Comparison of ENCODE assay signal across 8 cellular contexts in genomic region chr17:46225274-46225794, GRCh38. TPM values are rescaled to one million over a fixed set of nuclear protein-coding genes. Genes with fewer than 3 reads are reported as not detected.
DNase-seq lines count a peak whose midpoint lies in the region; ATAC-seq, FAIRE-seq and TF ChIP-seq lines count a peak whose summit lies in the region.
"Not testable (repeated sequence)": the region's sequence is repeated elsewhere in the genome, so short reads cannot be mapped to it uniquely, and the experiment has no call there.

No MANE protein-coding gene starts in this region.

- H3K9me3 ChIP-seq in left ventricle myocardium inferior (replicated peaks); upper lobe of right lung: not testable (repeated sequence)

- not testable (repeated sequence) for H3K27ac ChIP-seq in left ventricle myocardium inferior (replicated peaks); upper lobe of right lung

- H3K4me1 ChIP-seq in left ventricle myocardium inferior, upper lobe of right lung: not testable (repeated sequence)

- not testable (repeated sequence) for TF ChIP-seq CTCF in left ventricle myocardium inferior (IDR thresholded peaks at IDR 0.05; ENCODE audit: borderline replicate concordance); upper lobe of right lung (IDR thresholded peaks at IDR 0.05)

- peak; percentile 94 for FAIRE-seq in GM12892 (lab: Jason Lieb, UNC)

- H3K27me3 ChIP-seq in left ventricle myocardium inferior (ENCODE audit: low read depth); upper lobe of right lung: not testable (repeated sequence)

- H3K4me3 ChIP-seq in left ventricle myocardium inferior (peak overlapping the region; percentile 70), upper lobe of right lung (peak overlapping the region; percentile 56)

- TF ChIP-seq POLR2A in GM12892 (IDR thresholded peaks at IDR 0.05; ENCODE audit: low read depth, low read length): not testable (repeated sequence)

- ATAC-seq in HG02840 (IDR thresholded peaks at IDR 0.05; ENCODE audit: low FRiP score, unreplicated experiment): peak; percentile 98
- ATAC-seq in upper lobe of right lung: peak; percentile 100

- intact Hi-C loops in left ventricle myocardium inferior (cut with micrococcal nuclease); posterior vena cava (cut with DNase I); upper lobe of right lung (cut with DNase I): not testable (repeated sequence)

- DNase-seq in GM12892 (ENCODE audit: insufficient read length) (peak; percentile 79), NCI-H1436 treated with DMSO at 0.1 percent for 48 hours (lab: John Stamatoyannopoulos, UW) (peak; percentile 78), T follicular helper cell (ENCODE audit: low read depth) (peak; percentile 92), amniotic epithelial cell (ENCODE audit: low read depth) (peak; percentile 78), left ventricle myocardium inferior (peak; percentile 90), posterior vena cava (ENCODE audit: low spot score) (peak; percentile 97), upper lobe of right lung (peak; percentile 93)

- H3K36me3 ChIP-seq in left ventricle myocardium inferior, upper lobe of right lung: not testable (repeated sequence)

RNA-seq across cellular contexts. Expression of gene KANSL1, which starts 32.1 kb away (rescaled TPM):
- 27.1 TPM for polyA plus RNA-seq in GM12892 (2012; ENCODE audit: missing spikeins)
- total RNA-seq in left ventricle myocardium inferior (23.7 TPM), posterior vena cava (10 to 100 TPM; 65.9 to 73.1 TPM), upper lobe of right lung (69.8 TPM)
